ENCODE assay signal across 22 cellular contexts in the genomic region with DNA sequence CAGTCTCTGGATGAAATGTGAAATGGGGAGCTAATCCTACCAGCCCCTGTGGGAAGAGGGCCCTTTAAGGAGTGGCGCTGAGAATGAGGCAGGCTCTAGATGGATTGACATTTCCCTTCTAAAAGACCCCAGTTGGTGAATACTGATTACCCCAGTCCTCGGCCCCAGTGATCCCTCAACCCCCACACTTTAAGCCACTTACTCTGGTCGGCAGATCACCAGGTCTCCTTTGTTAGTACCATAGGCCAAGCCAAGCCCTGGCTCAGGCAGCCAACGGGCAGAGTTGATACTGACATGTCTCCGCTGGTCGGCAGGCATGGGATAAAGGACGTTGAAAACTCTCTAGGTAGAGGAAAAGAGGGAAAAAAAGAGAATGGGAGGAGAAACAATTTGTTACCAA. TPM values are rescaled to one million over a fixed set of nuclear protein-coding genes. Genes with fewer than 3 reads are reported as not detected.
DNase-seq lines count a peak whose midpoint lies in the region; ATAC-seq and TF ChIP-seq lines count a peak whose summit lies in the region.
"Had no signal": no experiment of that assay in that cellular context is flagged by ENCODE, and none has a peak within 500 bp of the region (broad histone marks: within the 10 kb centered on the region; RNA-seq: fewer than 3 reads in every experiment).

No MANE protein-coding gene starts in this region.

- no peak for TF ChIP-seq CTCF in endothelial cell (IDR thresholded peaks at IDR 0.05; ENCODE audit: unreplicated experiment)
- TF ChIP-seq CTCF in neural crest cell (conservative IDR thresholded peaks at IDR 0.05), result no peak

- H3K27me3 Mint-ChIP-seq in endothelial cell (ENCODE audit: unreplicated experiment), result no peaks in the 10 kb centered on the region
- no peaks in the 10 kb centered on the region for H3K27me3 Mint-ChIP-seq in neural crest cell (ENCODE audit: low read depth)
- no peaks in the 10 kb centered on the region for H3K27me3 Mint-ChIP-seq in CD4-positive, alpha-beta memory T cell
- H3K27me3 Mint-ChIP-seq in stimulated activated naive CD8-positive, alpha-beta T cell treated with anti-CD3 and anti-CD28 coated beads, Interleukin-15, amount 100 ng/mL, for 72 hours, result no peaks in the 10 kb centered on the region
- H3K27me3 Mint-ChIP-seq: CD4-positive, alpha-beta T cell had no signal

- no peaks in the 10 kb centered on the region for H3K9me3 ChIP-seq in CD4-positive, alpha-beta memory T cell (ENCODE audit: control insufficient read depth in 1 of 2, low read length in 2 of 2)
- H3K9me3 ChIP-seq: BLaER1, Caco-2 had no signal

- H3K27me3 ChIP-seq in CD4-positive, alpha-beta memory T cell (ENCODE audit: insufficient read depth, low read length), result no peaks in the 10 kb centered on the region
- H3K27me3 ChIP-seq: BLaER1 had no signal

- H3K36me3 Mint-ChIP-seq in endothelial cell (ENCODE audit: low read depth, unreplicated experiment) (peaks cover 26% of the 10 kb centered on the region), neural crest cell (ENCODE audit: low read depth) (peaks cover 12% of the 10 kb centered on the region)
- peaks cover 61 to 79% of the 10 kb centered on the region in 2 donors for H3K36me3 Mint-ChIP-seq in CD4-positive, alpha-beta memory T cell

- H3K27ac ChIP-seq in CD4-positive, alpha-beta memory T cell (ENCODE audit: low read depth, low read length), result no peak overlapping the region
- H3K27ac ChIP-seq: BLaER1 had no signal

- H3K27ac Mint-ChIP-seq in endothelial cell (ENCODE audit: unreplicated experiment) (peak overlapping the region; percentile 27), neural crest cell (ENCODE audit: unreplicated experiment) (peak overlapping the region; percentile 53)
- H3K27ac Mint-ChIP-seq in CD4-positive, alpha-beta memory T cell, result no peak overlapping the region
- no peak overlapping the region for H3K27ac Mint-ChIP-seq in stimulated activated naive CD8-positive, alpha-beta T cell treated with anti-CD3 and anti-CD28 coated beads, Interleukin-15, amount 100 ng/mL, for 72 hours
- H3K27ac Mint-ChIP-seq: CD4-positive, alpha-beta T cell had no signal

- H3K36me3 ChIP-seq in CD4-positive, alpha-beta memory T cell (ENCODE audit: insufficient read depth, low read length), result peaks cover 64% of the 10 kb centered on the region

- H3K4me3 ChIP-seq in CD4-positive, alpha-beta memory T cell (ENCODE audit: low read length in 2 of 2), result no peak overlapping the region
- H3K4me3 ChIP-seq: BLaER1, GM12878 had no signal

- H3K4me1 ChIP-seq in CD4-positive, alpha-beta memory T cell (ENCODE audit: insufficient read depth, low read length), result no peaks in the 10 kb centered on the region
- H3K4me1 ChIP-seq: BLaER1 had no signal

- intact Hi-C loops in CD4-positive, alpha-beta memory T cell (cut with micrococcal nuclease), result no loop called here

- CTCF ChIA-PET in CD4-positive, alpha-beta memory T cell (lab: Charles Lee; ENCODE audit: partially characterized antibody), result no interaction called here

- POLR2A ChIA-PET in CD4-positive, alpha-beta memory T cell (lab: Charles Lee; ENCODE audit: partially characterized antibody), result no interaction called here

- H3K4me3 Mint-ChIP-seq in endothelial cell (ENCODE audit: unreplicated experiment) (no peak overlapping the region), neural crest cell (no peak overlapping the region)
- H3K4me3 Mint-ChIP-seq in CD4-positive, alpha-beta memory T cell, result no peak overlapping the region
- H3K4me3 Mint-ChIP-seq in stimulated activated naive CD8-positive, alpha-beta T cell treated with anti-CD3 and anti-CD28 coated beads, Interleukin-15, amount 100 ng/mL, for 72 hours, result no peak overlapping the region
- H3K4me3 Mint-ChIP-seq: CD4-positive, alpha-beta T cell had no signal

- H3K4me1 Mint-ChIP-seq in endothelial cell (ENCODE audit: unreplicated experiment), result peaks cover 8% of the 10 kb centered on the region
- H3K4me1 Mint-ChIP-seq in neural crest cell, result peaks cover 13% of the 10 kb centered on the region
- H3K4me1 Mint-ChIP-seq in CD4-positive, alpha-beta memory T cell, result no peaks in the 10 kb centered on the region
- peaks cover 40% of the 10 kb centered on the region for H3K4me1 Mint-ChIP-seq in stimulated activated naive CD8-positive, alpha-beta T cell treated with anti-CD3 and anti-CD28 coated beads, Interleukin-15, amount 100 ng/mL, for 72 hours

- ATAC-seq in GM19467 (IDR thresholded peaks at IDR 0.05; ENCODE audit: unreplicated experiment), result no peak
- ATAC-seq in stimulated activated naive CD8-positive, alpha-beta T cell treated with anti-CD3 and anti-CD28 coated beads, Interleukin-15, amount 100 ng/mL, for 72 hours, result no peak
- ATAC-seq: GM12878, Panc1, SK-N-SH treated with all-trans-retinoic acid at 6 μM for 48 hours had no signal

- peak; percentile 78 for DNase-seq in NCI-H82 treated with DMSO at 0.1 percent for 48 hours (lab: John Stamatoyannopoulos, UW; ENCODE audit: unreplicated experiment)
- DNase-seq in endothelial cell (ENCODE audit: low spot score), result no peak
- no peak for DNase-seq in neural crest cell (ENCODE audit: low read depth, low spot score)
- DNase-seq in NCI-H1105 treated with DMSO at 0.1 percent for 48 hours (lab: John Stamatoyannopoulos, UW), result no peak
- DNase-seq in CD4-positive, alpha-beta memory T cell, result no peak
- DNase-seq in stimulated activated naive CD8-positive, alpha-beta T cell treated with anti-CD3 and anti-CD28 coated beads, Interleukin-15, amount 100 ng/mL, for 72 hours, result no peak
- DNase-seq: Caco-2, DMS 273 treated with DMSO at 0.1 percent for 48 hours, DND-41, MM.1S, NCI-H1048, NCI-H1436 treated with DMSO at 0.1 percent for 48 hours, NCI-H1930, NCI-H510A, NCI-H748 treated with DMSO at 0.1 percent for 48 hours, SIG-M5 had no signal

- no peaks in the 10 kb centered on the region for H3K9me3 Mint-ChIP-seq in endothelial cell (ENCODE audit: unreplicated experiment)
- H3K9me3 Mint-ChIP-seq in neural crest cell, result no peaks in the 10 kb centered on the region
- no peaks in the 10 kb centered on the region for H3K9me3 Mint-ChIP-seq in CD4-positive, alpha-beta memory T cell
- H3K9me3 Mint-ChIP-seq in stimulated activated naive CD8-positive, alpha-beta T cell treated with anti-CD3 and anti-CD28 coated beads, Interleukin-15, amount 100 ng/mL, for 72 hours, result no peaks in the 10 kb centered on the region
- H3K9me3 Mint-ChIP-seq: CD4-positive, alpha-beta T cell had no signal

RNA-seq across cellular contexts. Expression of a gene that starts 26.1 kb away (rescaled TPM):
- total RNA-seq in endothelial cell (ENCODE audit: unreplicated experiment) (not detected), neural crest cell (0.37 and 0.39 TPM in 2 replicates)
- total RNA-seq in CD4-positive, alpha-beta memory T cell, result not detected
- under 1 TPM; 0.12 to 0.16 TPM for polyA plus RNA-seq in CD4-positive, alpha-beta memory T cell

RNA-seq across cellular contexts. Expression of a gene that starts 36.2 kb away (rescaled TPM):
- total RNA-seq in endothelial cell (ENCODE audit: unreplicated experiment) (553 TPM), neural crest cell (781 and 821 TPM in 2 replicates)
- total RNA-seq in CD4-positive, alpha-beta memory T cell, result 1 to 10 TPM; 4.7 to 5.6 TPM
- polyA plus RNA-seq in CD4-positive, alpha-beta memory T cell, result not detected

Comparison
In these comparisons a context has a peak if more than half of its experiments do, and no peak if none do; other contexts are left out.
1. H3K27ac Mint-ChIP-seq: peak in endothelial cell (single experiment) and neural crest cell (single experiment); none in CD4-positive, alpha-beta memory T cell (0 of 7) and stimulated activated naive CD8-positive, alpha-beta T cell treated with anti-CD3 and anti-CD28 coated beads, Interleukin-15, amount 100 ng/mL, for 72 hours (0 of 2).
2. RNA of a gene that starts 36.2 kb away (total RNA-seq): 781 to 821 TPM in neural crest cell and 553 TPM in endothelial cell (single experiment); 4.7 to 5.6 TPM in CD4-positive, alpha-beta memory T cell; every median in the first group is over 10 times any median in the second.